Comparison of ENCODE assay signal across 8 cellular contexts in the genomic region with DNA sequence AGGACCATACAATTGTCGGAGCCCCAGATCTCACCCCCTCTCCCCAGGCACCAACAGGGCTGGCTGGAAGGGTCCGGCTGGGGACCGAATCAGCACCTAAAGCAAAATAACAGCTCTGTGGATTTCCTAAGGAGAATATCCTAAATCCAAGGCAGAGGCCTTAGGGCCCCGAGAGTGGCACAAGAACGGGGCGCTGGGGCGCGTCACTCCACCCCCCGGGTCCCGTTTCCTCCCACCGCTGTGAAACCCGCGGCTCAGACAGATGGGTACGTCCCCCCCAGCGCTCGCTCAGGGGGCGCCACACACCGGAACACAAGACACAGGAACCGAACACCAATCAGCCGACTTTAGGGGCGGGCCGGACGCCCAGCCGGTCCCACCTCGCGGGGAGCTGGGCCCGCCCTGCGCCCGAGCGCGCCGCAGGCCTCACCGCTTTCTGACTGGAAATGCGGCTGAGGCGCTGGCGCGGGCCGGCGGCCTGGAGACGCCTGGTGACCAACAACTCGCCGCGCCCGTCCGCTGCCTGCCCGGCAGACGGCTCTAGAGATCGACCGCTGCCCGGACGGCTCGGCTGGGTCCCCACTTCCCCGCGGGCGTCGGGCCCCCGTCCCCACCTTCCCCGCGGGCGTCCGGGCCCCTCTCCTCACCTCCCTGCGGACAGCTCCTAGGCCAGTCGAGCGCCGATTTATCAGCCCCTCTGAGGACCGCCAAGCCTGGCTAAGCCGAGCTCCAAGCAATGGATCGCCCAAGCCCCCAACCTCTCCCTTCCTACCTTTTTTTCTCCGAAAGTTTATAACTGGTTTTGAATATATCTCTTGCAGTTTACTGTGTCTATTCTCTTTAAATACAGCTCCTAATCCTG. TPM values are rescaled to one million over a fixed set of nuclear protein-coding genes. Genes with fewer than 3 reads are reported as not detected.
DNase-seq lines count a peak whose midpoint lies in the region; ATAC-seq and TF ChIP-seq lines count a peak whose summit lies in the region.

Gene HFM1, minus strand, starts transcription at position 687 of the 862 bp plus-strand sequence. CDS start 3,755 bp downstream, outside the sequence.

- ATAC-seq in HG02884 (IDR thresholded peaks at IDR 0.05; ENCODE audit: unreplicated experiment) = peak; percentile 96

- intact Hi-C loops in lower leg skin (cut with DNase I; ENCODE audit: low total_unique reads) = no loop called here

- TF ChIP-seq CTCF in 22Rv1 (IDR thresholded peaks at IDR 0.05) = peak; percentile 34
- TF ChIP-seq CTCF in lower leg skin (IDR thresholded peaks at IDR 0.05) = no peak

- 3 to 7% methylated on average over 26 to 39 of the region's 69 CpGs for WGBS in lower leg skin, 2 donors

- TF ChIP-seq POLR2A in GM15510 (IDR thresholded peaks at IDR 0.05; ENCODE audit: borderline replicate concordance, extremely low read depth, insufficient read length) (peak; percentile 31), lower leg skin (IDR thresholded peaks at IDR 0.05) (no peak)

- DNase-seq in NCI-H2029 (lab: John Stamatoyannopoulos, UW) (peak; percentile 71), dermis blood vessel endothelial cell (peak; percentile 67), lower leg skin (ENCODE audit: low spot score in 2 of 2) (peak; percentile 21 to 93)
- DNase-seq in activated CD4-positive, alpha-beta T cell treated with anti-CD3 and anti-CD28 coated beads for 24 hours (ENCODE audit: low read depth in 2 of 2) = peak; percentile 4 to 53
- peak; percentile 21 to 28 for DNase-seq in stimulated activated CD4-positive, alpha-beta T cell treated with anti-CD3 and anti-CD28 coated beads, Interleukin-4, amount 100 ng/mL, for 48 hours (ENCODE audit: low read depth in 2 of 2)

- H3K27ac ChIP-seq in 22Rv1 = peak within 1 kb of the TSS; percentile 59

- peak within 1 kb of the TSS; percentile 23 for H3K4me3 ChIP-seq in lower leg skin (ENCODE audit: low read depth, poor library complexity, severe bottlenecking)

RNA-seq across cellular contexts. Expression of gene HFM1, which starts in this region (rescaled TPM):
- total RNA-seq in dermis blood vessel endothelial cell (0.14 and 0.51 TPM in 2 replicates), lower leg skin (under 1 TPM in 3 of 4 donors, not detected in 1; 0.11 to 0.29 (median 0.22) TPM)

Comparison
In these comparisons a context has a peak if more than half of its experiments do, and no peak if none do; other contexts are left out.
1. Peak in every context shown above with its lines: DNase-seq, ATAC-seq, H3K4me3 ChIP-seq and H3K27ac ChIP-seq.
2. Peak in DNase-seq in dermis blood vessel endothelial cell; RNA of the gene not detected or under 1 TPM.
3. Peak in DNase-seq and H3K4me3 ChIP-seq in lower leg skin; RNA of the gene not detected or under 1 TPM.